16 cellular contexts compared by ENCODE assay signal in the genomic region with DNA sequence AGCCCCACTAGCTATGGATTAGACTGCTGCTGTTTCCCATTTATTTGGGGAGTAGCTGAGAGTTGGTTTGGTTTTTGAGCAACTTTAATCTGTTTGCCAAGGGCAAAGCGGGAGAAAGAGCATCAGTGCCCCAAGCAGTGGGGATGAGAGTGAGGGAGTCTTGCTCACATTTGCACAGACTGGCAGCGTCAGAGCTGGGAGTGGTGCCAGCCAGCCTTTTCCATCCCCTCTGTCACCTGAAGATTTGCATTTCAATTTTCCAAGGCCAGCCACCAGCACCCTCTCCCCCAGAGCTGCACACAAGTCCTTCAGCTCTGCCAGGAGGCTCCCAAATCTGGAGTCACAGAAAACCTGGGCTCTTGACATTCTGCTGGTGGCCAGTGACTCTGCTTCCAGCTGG.
"Had no signal": no experiment of that assay in that cellular context is flagged by ENCODE, and none has a peak within 500 bp of the region (broad histone marks: within the 10 kb centered on the region; RNA-seq: fewer than 3 reads in every experiment).

No MANE protein-coding gene starts in this region.

- H3K27ac ChIP-seq: prostate gland, upper lobe of right lung had no signal

- H3K4me1 Mint-ChIP-seq: activated T-helper 17 cell treated with anti-CD3 and anti-CD28 coated beads, Interleukin-2, amount 50 U/mL, for 72 hours; endodermal cell; naive thymus-derived CD4-positive, alpha-beta T cell had no signal

- H3K9me3 Mint-ChIP-seq: activated naive CD4-positive, alpha-beta T cell treated with anti-CD3 and anti-CD28 coated beads for 36 hours; activated T-helper 17 cell treated with anti-CD3 and anti-CD28 coated beads, Interleukin-2, amount 50 U/mL, for 72 hours; endodermal cell; naive thymus-derived CD4-positive, alpha-beta T cell had no signal

- H3K36me3 ChIP-seq: prostate gland, upper lobe of right lung had no signal

- H3K9me3 ChIP-seq: neutrophil, prostate gland, upper lobe of right lung had no signal

- DNase-seq: activated CD4-positive, alpha-beta T cell treated with anti-CD3 and anti-CD28 coated beads, Interleukin-2, amount 50 U/mL, for 1 hour; activated CD4-positive, CD25-positive, alpha-beta regulatory T cell; activated naive CD4-positive, alpha-beta T cell treated with anti-CD3 and anti-CD28 coated beads for 36 hours; activated T-cell treated with anti-CD3 and anti-CD28 coated beads for 4 hours; cerebellar nuclear complex; endodermal cell; erythroblast; hypothalamus; naive thymus-derived CD4-positive, alpha-beta T cell; stimulated activated CD4-positive, alpha-beta T cell treated with anti-CD3 and anti-CD28 coated beads, Interleukin-12 subunit alpha, Interleukin-12 subunit beta, amount 100 ng/mL, for 4 hours; stimulated activated naive CD4-positive, alpha-beta T cell treated with Interleukin-2 at 50 U/mL for 16 hours; T-helper 17 cell; upper lobe of right lung had no signal

- H3K4me3 ChIP-seq: prostate gland, upper lobe of right lung had no signal

- H3K36me3 Mint-ChIP-seq: naive thymus-derived CD4-positive, alpha-beta T cell had no signal

- H3K4me3 Mint-ChIP-seq: activated naive CD4-positive, alpha-beta T cell treated with anti-CD3 and anti-CD28 coated beads for 36 hours; activated T-helper 17 cell treated with anti-CD3 and anti-CD28 coated beads, Interleukin-2, amount 50 U/mL, for 72 hours; endodermal cell; naive thymus-derived CD4-positive, alpha-beta T cell; T-helper 17 cell had no signal

- ATAC-seq: activated T-helper 17 cell treated with anti-CD3 and anti-CD28 coated beads, Interleukin-2, amount 50 U/mL, for 72 hours; naive thymus-derived CD4-positive, alpha-beta T cell; T-helper 17 cell; upper lobe of right lung had no signal

- H3K27me3 Mint-ChIP-seq: activated T-helper 17 cell treated with anti-CD3 and anti-CD28 coated beads, Interleukin-2, amount 50 U/mL, for 72 hours; T-helper 17 cell had no signal

- H3K4me1 ChIP-seq: prostate gland, upper lobe of right lung had no signal

- H3K27me3 ChIP-seq: neutrophil, upper lobe of right lung had no signal

- H3K27ac Mint-ChIP-seq: activated naive CD4-positive, alpha-beta T cell treated with anti-CD3 and anti-CD28 coated beads for 36 hours; activated T-helper 17 cell treated with anti-CD3 and anti-CD28 coated beads, Interleukin-2, amount 50 U/mL, for 72 hours; endodermal cell; naive thymus-derived CD4-positive, alpha-beta T cell; T-helper 17 cell had no signal
